Comparison of ENCODE assay signal across 14 cellular contexts in genomic region chr6:44542401-44543116, GRCh38.
DNase-seq lines count a peak whose midpoint lies in the region; ATAC-seq, FAIRE-seq and TF ChIP-seq lines count a peak whose summit lies in the region.
"Had no signal": no experiment of that assay in that cellular context is flagged by ENCODE, and none has a peak within 500 bp of the region (broad histone marks: within the 10 kb centered on the region; RNA-seq: fewer than 3 reads in every experiment).

No MANE protein-coding gene starts in this region.

- H3K27me3 ChIP-seq in K562 (ENCODE audit: control insufficient read depth in 2 of 2, insufficient read depth in 2 of 2, low read length in 2 of 2): peaks cover 9 to 32% of the 10 kb centered on the region in 2 experiments; a peak in 4 of 5 replicates

- no peaks in the 10 kb centered on the region for H3K4me1 Mint-ChIP-seq in activated naive CD8-positive, alpha-beta T cell treated with anti-CD3 and anti-CD28 coated beads for 36 hours
- no peaks in the 10 kb centered on the region for H3K4me1 Mint-ChIP-seq in activated naive CD8-positive, alpha-beta T cell treated with anti-CD3 and anti-CD28 coated beads, Interleukin-2, amount 50 U/mL, for 24 hours
- H3K4me1 Mint-ChIP-seq: activated CD4-positive, alpha-beta T cell treated with anti-CD3 and anti-CD28 coated beads, Interleukin-2, amount 10 ng/mL, durations not matched to agents 24 days and 14 days; activated naive CD4-positive, alpha-beta T cell treated with anti-CD3 and anti-CD28 coated beads, Interleukin-2, amount 50 U/mL, for 24 hours had no signal

- 0 out of 2 replicates have a peak overlapping the region, but pooled peaks have one; percentile 3 for H2AFZ ChIP-seq in K562 (ENCODE audit: low read depth, low read length)

- H3K36me3 Mint-ChIP-seq in activated naive CD8-positive, alpha-beta T cell treated with anti-CD3 and anti-CD28 coated beads for 36 hours: no peaks in the 10 kb centered on the region
- no peaks in the 10 kb centered on the region for H3K36me3 Mint-ChIP-seq in activated naive CD8-positive, alpha-beta T cell treated with anti-CD3 and anti-CD28 coated beads, Interleukin-2, amount 50 U/mL, for 24 hours (ENCODE audit: low read depth)
- H3K36me3 Mint-ChIP-seq: activated naive CD4-positive, alpha-beta T cell treated with anti-CD3 and anti-CD28 coated beads, Interleukin-2, amount 50 U/mL, for 24 hours had no signal

- no peaks in the 10 kb centered on the region for H3K9me3 Mint-ChIP-seq in activated naive CD8-positive, alpha-beta T cell treated with anti-CD3 and anti-CD28 coated beads for 36 hours
- no peaks in the 10 kb centered on the region for H3K9me3 Mint-ChIP-seq in activated naive CD8-positive, alpha-beta T cell treated with anti-CD3 and anti-CD28 coated beads, Interleukin-2, amount 50 U/mL, for 24 hours
- H3K9me3 Mint-ChIP-seq: activated CD4-positive, alpha-beta T cell treated with anti-CD3 and anti-CD28 coated beads, Interleukin-2, amount 10 ng/mL, durations not matched to agents 24 days and 14 days; activated naive CD4-positive, alpha-beta T cell treated with anti-CD3 and anti-CD28 coated beads, Interleukin-2, amount 50 U/mL, for 24 hours had no signal

- under 1% methylated on average over 21 of the region's 21 CpGs for WGBS in K562 (ENCODE audit: insufficient coverage, low coverage, missing lambda C conversion rate)

- no peak overlapping the region for H3K4me3 Mint-ChIP-seq in activated naive CD8-positive, alpha-beta T cell treated with anti-CD3 and anti-CD28 coated beads for 36 hours
- H3K4me3 Mint-ChIP-seq in activated naive CD8-positive, alpha-beta T cell treated with anti-CD3 and anti-CD28 coated beads, Interleukin-2, amount 50 U/mL, for 24 hours: no peak overlapping the region
- H3K4me3 Mint-ChIP-seq: activated CD4-positive, alpha-beta T cell treated with anti-CD3 and anti-CD28 coated beads, Interleukin-2, amount 10 ng/mL, durations not matched to agents 24 days and 14 days; activated naive CD4-positive, alpha-beta T cell treated with anti-CD3 and anti-CD28 coated beads, Interleukin-2, amount 50 U/mL, for 24 hours had no signal

- no peaks in the 10 kb centered on the region for H3K36me3 ChIP-seq in K562 (ENCODE audit: control insufficient read depth, insufficient read depth, low read length)

- H3K27ac Mint-ChIP-seq in activated naive CD8-positive, alpha-beta T cell treated with anti-CD3 and anti-CD28 coated beads for 36 hours: peak overlapping the region; percentile 25
- H3K27ac Mint-ChIP-seq in activated naive CD8-positive, alpha-beta T cell treated with anti-CD3 and anti-CD28 coated beads, Interleukin-2, amount 50 U/mL, for 24 hours: no peak overlapping the region
- H3K27ac Mint-ChIP-seq: activated CD4-positive, alpha-beta T cell treated with anti-CD3 and anti-CD28 coated beads, Interleukin-2, amount 10 ng/mL, durations not matched to agents 24 days and 14 days; activated naive CD4-positive, alpha-beta T cell treated with anti-CD3 and anti-CD28 coated beads, Interleukin-2, amount 50 U/mL, for 24 hours had no signal

- CTCF ChIA-PET in K562 (lab: Yijun Ruan, JAX; ENCODE audit: low intra/inter-chr PET ratio): interaction anchor here (0.6 kb wide), 1 partner anchor 73 kb away, joined by 3 read pairs; no protein-coding TSS in a partner anchor

- TF ChIP-seq RAD21 in K562 (CRISPR knock-in tag; conservative IDR thresholded peaks at IDR 0.05 in 1 of 2, IDR thresholded peaks at IDR 0.05 in 1 of 2): no peak

- H3K4me3 ChIP-seq in K562: no peak overlapping the region

- no peaks in the 10 kb centered on the region for H3K9me3 ChIP-seq in K562 (replicated peaks; ENCODE audit: control insufficient read depth, insufficient read depth, low read depth, low read length)

- no peak overlapping the region for H3K27ac ChIP-seq in K562 (ENCODE audit: extremely low read depth, low read depth, low read length)
- H3K27ac ChIP-seq: epithelial cell of prostate had no signal

- TF ChIP-seq POLR2A in K562 (conservative IDR thresholded peaks at IDR 0.05): no peak

- H3K9ac ChIP-seq in K562 (ENCODE audit: insufficient read depth in 1 of 2, low read depth in 2 of 2, low read length in 2 of 2): no peak overlapping the region

- H3K9me1 ChIP-seq in K562 (ENCODE audit: control insufficient read depth, insufficient read depth, low read length): no peaks in the 10 kb centered on the region

- H3K79me2 ChIP-seq in K562 (ENCODE audit: control insufficient read depth, insufficient read depth, low read length): no peaks in the 10 kb centered on the region

- no peak for ATAC-seq in activated naive CD8-positive, alpha-beta T cell treated with anti-CD3 and anti-CD28 coated beads, Interleukin-2, amount 50 U/mL, for 24 hours
- ATAC-seq in K562 (0 out of 3 replicates have a peak, but pooled peaks have one; percentile 26), GM21737 (IDR thresholded peaks at IDR 0.05; ENCODE audit: unreplicated experiment) (no peak), HG02870 (IDR thresholded peaks at IDR 0.05; ENCODE audit: unreplicated experiment) (no peak)

- no peak for TF ChIP-seq CTCF in K562 (IDR thresholded peaks at IDR 0.05 in 2 of 3, conservative IDR thresholded peaks at IDR 0.05 in 1 of 3; ENCODE audit: insufficient read depth in 2 of 3, low read depth in 1 of 3, low read length in 3 of 3)

- in situ Hi-C loops in K562 (cut with MboI): no loop called here

- H4K20me1 ChIP-seq in K562 (replicated peaks; ENCODE audit: control insufficient read depth, insufficient read depth, low read length): no peaks in the 10 kb centered on the region

- no peak for FAIRE-seq in K562 (lab: Jason Lieb, UNC)

- POLR2A ChIA-PET in K562 (lab: Yijun Ruan, JAX): interaction anchor here (0.8 kb wide), 1 partner anchor 24 kb away, joined by 3 read pairs; no protein-coding TSS in a partner anchor

- intact Hi-C loops in K562 (cut with micrococcal nuclease): no loop called here

- H3K27me3 Mint-ChIP-seq in activated naive CD8-positive, alpha-beta T cell treated with anti-CD3 and anti-CD28 coated beads for 36 hours: no peaks in the 10 kb centered on the region
- no peaks in the 10 kb centered on the region for H3K27me3 Mint-ChIP-seq in activated naive CD8-positive, alpha-beta T cell treated with anti-CD3 and anti-CD28 coated beads, Interleukin-2, amount 50 U/mL, for 24 hours

- BruUV-seq in K562 (replicated peaks; lab: Mats Ljungman, UMichigan): no TSS peak

- no peaks in the 10 kb centered on the region for H3K4me1 ChIP-seq in K562 (replicated peaks in 1 of 2; ENCODE audit: control insufficient read depth in 2 of 2, insufficient read depth in 2 of 2, low read length in 2 of 2)

- no peak overlapping the region for H3K4me2 ChIP-seq in K562 (ENCODE audit: insufficient read depth, low read length)

- DNase-seq in activated naive CD8-positive, alpha-beta T cell treated with anti-CD3 and anti-CD28 coated beads for 36 hours: no peak
- no peak for DNase-seq in activated naive CD8-positive, alpha-beta T cell treated with anti-CD3 and anti-CD28 coated beads, Interleukin-2, amount 50 U/mL, for 24 hours
- DNase-seq in K562 (ENCODE audit: extremely low read depth in 1 of 4, low spot score in 3 of 4) (no peak), iPS-NIHi7 (ENCODE audit: extremely low spot score) (peak; percentile 56), DMS153 treated with DMSO at 0.1 percent for 48 hours (lab: John Stamatoyannopoulos, UW; ENCODE audit: unreplicated experiment) (no peak)
- DNase-seq in stimulated activated CD8-positive, alpha-beta memory T cell treated with anti-CD3 and anti-CD28 coated beads, Interleukin-4, amount 100 ng/mL, for 48 hours: peak; percentile 5
- DNase-seq: ACHN; activated CD4-positive, alpha-beta T cell treated with anti-CD3 and anti-CD28 coated beads, Interleukin-2, amount 10 ng/mL, durations not matched to agents 24 days and 14 days; SIG-M5; stimulated activated naive CD4-positive, alpha-beta T cell treated with Interleukin-2 at 50 U/mL for 16 hours had no signal

- no peak for TF ChIP-seq EP300 in K562 (IDR thresholded peaks at IDR 0.05; ENCODE audit: low read length)

TF ChIP-seq in K562, 482 proteins besides CTCF, POLR2A, EP300 and RAD21:
- TF ChIP-seq MAFG (tag; conservative IDR thresholded peaks at IDR 0.05) (peak; percentile 43), MECOM (CRISPR knock-in tag; IDR thresholded peaks at IDR 0.05) (no peak)

Comparison
In these comparisons a context has a peak if more than half of its experiments do, and no peak if none do; other contexts are left out.
1. DNase-seq: peak in iPS-NIHi7 (single experiment) and stimulated activated CD8-positive, alpha-beta memory T cell treated with anti-CD3 and anti-CD28 coated beads, Interleukin-4, amount 100 ng/mL, for 48 hours (single experiment); none in activated naive CD8-positive, alpha-beta T cell treated with anti-CD3 and anti-CD28 coated beads for 36 hours (single experiment), activated naive CD8-positive, alpha-beta T cell treated with anti-CD3 and anti-CD28 coated beads, Interleukin-2, amount 50 U/mL, for 24 hours (single experiment), K562 (0 of 4) and DMS153 treated with DMSO at 0.1 percent for 48 hours (single experiment).